13 cellular contexts compared by ENCODE assay signal in genomic region chr5:140785905-140786686, GRCh38. TPM values are rescaled to one million over a fixed set of nuclear protein-coding genes. Genes with fewer than 3 reads are reported as not detected.
DNase-seq lines count a peak whose midpoint lies in the region; ATAC-seq and TF ChIP-seq lines count a peak whose summit lies in the region.
"Had no signal": no experiment of that assay in that cellular context is flagged by ENCODE, and none has a peak within 500 bp of the region (broad histone marks: within the 10 kb centered on the region; RNA-seq: fewer than 3 reads in every experiment).

TSS of gene PCDHA1 (plus strand) at chr5:140786140.

- H3K4me1 ChIP-seq in MM.1S (ENCODE audit: low read length) = no peaks in the 10 kb centered on the region
- H3K4me1 ChIP-seq: SJSA1 had no signal

- intact Hi-C loops in left colon (cut with DNase I, micrococcal nuclease) = no loop called here

- H3K36me3 ChIP-seq in MM.1S (replicated peaks; ENCODE audit: insufficient read depth, low read length) = no peaks in the 10 kb centered on the region
- H3K36me3 ChIP-seq: SJSA1 had no signal

- DNase-seq in ELR (ENCODE audit: low read depth) = peak; percentile 14
- DNase-seq in MM.1S = no peak
- peak; percentile 13 for DNase-seq in RPMI8226
- peak; percentile 21 for DNase-seq in kidney tubule cell (ENCODE audit: low spot score)
- no peak for DNase-seq in SW 1271 (lab: John Stamatoyannopoulos, UW)
- DNase-seq in stimulated activated effector memory CD8-positive, alpha-beta T cell treated with anti-CD3 and anti-CD28 coated beads, Interleukin-12 subunit alpha, Interleukin-12 subunit beta, amount 100 ng/mL, for 72 hours (ENCODE audit: low spot score in 2 of 2) = no peak
- no peak for DNase-seq in left colon
- DNase-seq in T1000 (lab: John Stamatoyannopoulos, UW) = no peak
- DNase-seq: DMS153; naive thymus-derived CD4-positive, alpha-beta T cell; stimulated activated naive CD8-positive, alpha-beta T cell treated with anti-CD3 and anti-CD28 coated beads, Interleukin-15, Interleukin-2, amounts not matched to agents 100 U/mL and 50 U/mL, for 24 hours had no signal

- no peak within 1 kb of the TSS for H3K9ac ChIP-seq in MM.1S (ENCODE audit: low read length)

- no peak within 1 kb of the TSS for H2AFZ ChIP-seq in MM.1S (ENCODE audit: low read length)

- no peaks in the 10 kb centered on the region for H3K4me1 Mint-ChIP-seq in stimulated activated effector memory CD8-positive, alpha-beta T cell treated with anti-CD3 and anti-CD28 coated beads, Interleukin-12 subunit alpha, Interleukin-12 subunit beta, amount 100 ng/mL, for 72 hours
- H3K4me1 Mint-ChIP-seq: naive thymus-derived CD4-positive, alpha-beta T cell had no signal

- no peaks in the 10 kb centered on the region for H3K36me3 Mint-ChIP-seq in stimulated activated effector memory CD8-positive, alpha-beta T cell treated with anti-CD3 and anti-CD28 coated beads, Interleukin-12 subunit alpha, Interleukin-12 subunit beta, amount 100 ng/mL, for 72 hours

- no peaks in the 10 kb centered on the region for H3F3A ChIP-seq in MM.1S (ENCODE audit: insufficient read depth, low read length)

- H3K27ac ChIP-seq in MM.1S (ENCODE audit: low read length) = no peak within 1 kb of the TSS
- H3K27ac ChIP-seq: SJSA1 had no signal

- no peak for ATAC-seq in stimulated activated effector memory CD8-positive, alpha-beta T cell treated with anti-CD3 and anti-CD28 coated beads, Interleukin-12 subunit alpha, Interleukin-12 subunit beta, amount 100 ng/mL, for 72 hours
- no peak for ATAC-seq in left colon
- ATAC-seq: naive thymus-derived CD4-positive, alpha-beta T cell; stimulated activated naive CD8-positive, alpha-beta T cell treated with anti-CD3 and anti-CD28 coated beads, Interleukin-15, Interleukin-2, amounts not matched to agents 100 U/mL and 50 U/mL, for 24 hours had no signal

- no peak within 1 kb of the TSS for H3K4me2 ChIP-seq in MM.1S (ENCODE audit: low read depth, low read length)

- H3K9me2 ChIP-seq in MM.1S (replicated peaks; ENCODE audit: insufficient read depth, low read length) = no peaks in the 10 kb centered on the region

- H3K79me2 ChIP-seq in MM.1S (ENCODE audit: low read length) = no peaks in the 10 kb centered on the region

- peak; percentile 20 for TF ChIP-seq CTCF in MM.1S (IDR thresholded peaks at IDR 0.05; ENCODE audit: low read length)

- no peaks in the 10 kb centered on the region; the same call in 1 of the 2 replicates for H3K9me3 ChIP-seq in MM.1S (replicated peaks; ENCODE audit: insufficient read depth, low read length)

- no peak within 1 kb of the TSS for H3K4me3 ChIP-seq in MM.1S (ENCODE audit: low read length)
- H3K4me3 ChIP-seq: SJSA1 had no signal

- H3K27me3 ChIP-seq in MM.1S (replicated peaks; ENCODE audit: insufficient read depth, low read length) = no peaks in the 10 kb centered on the region
- H3K27me3 ChIP-seq: SJSA1 had no signal

- H4K20me1 ChIP-seq in MM.1S (ENCODE audit: insufficient read depth, low read length) = no peaks in the 10 kb centered on the region

- H3K9me3 Mint-ChIP-seq in stimulated activated effector memory CD8-positive, alpha-beta T cell treated with anti-CD3 and anti-CD28 coated beads, Interleukin-12 subunit alpha, Interleukin-12 subunit beta, amount 100 ng/mL, for 72 hours = peaks cover 15% of the 10 kb centered on the region

- no peak within 1 kb of the TSS for H3K4me3 Mint-ChIP-seq in stimulated activated effector memory CD8-positive, alpha-beta T cell treated with anti-CD3 and anti-CD28 coated beads, Interleukin-12 subunit alpha, Interleukin-12 subunit beta, amount 100 ng/mL, for 72 hours

- no peak within 1 kb of the TSS for H3K27ac Mint-ChIP-seq in stimulated activated effector memory CD8-positive, alpha-beta T cell treated with anti-CD3 and anti-CD28 coated beads, Interleukin-12 subunit alpha, Interleukin-12 subunit beta, amount 100 ng/mL, for 72 hours

RNA-seq across cellular contexts. Expression of gene PCDHA1, which starts in this region (rescaled TPM):
- not detected for total RNA-seq in left colon
- total RNA-seq: activated CD8-positive, alpha-beta memory T cell treated with anti-CD3 and anti-CD28 coated beads for 36 hours; naive thymus-derived CD4-positive, alpha-beta T cell; SJSA1 had no signal

Comparison
In these comparisons a context has a peak if more than half of its experiments do, and no peak if none do; other contexts are left out.
1. DNase-seq: peak in ELR (single experiment), RPMI8226 (single experiment) and kidney tubule cell (single experiment); none in MM.1S (single experiment), SW 1271 (0 of 2), stimulated activated effector memory CD8-positive, alpha-beta T cell treated with anti-CD3 and anti-CD28 coated beads, Interleukin-12 subunit alpha, Interleukin-12 subunit beta, amount 100 ng/mL, for 72 hours (0 of 2), left colon (0 of 2) and T1000 (single experiment).